ENCODE assay signal across 1 cellular context in the genomic region with DNA sequence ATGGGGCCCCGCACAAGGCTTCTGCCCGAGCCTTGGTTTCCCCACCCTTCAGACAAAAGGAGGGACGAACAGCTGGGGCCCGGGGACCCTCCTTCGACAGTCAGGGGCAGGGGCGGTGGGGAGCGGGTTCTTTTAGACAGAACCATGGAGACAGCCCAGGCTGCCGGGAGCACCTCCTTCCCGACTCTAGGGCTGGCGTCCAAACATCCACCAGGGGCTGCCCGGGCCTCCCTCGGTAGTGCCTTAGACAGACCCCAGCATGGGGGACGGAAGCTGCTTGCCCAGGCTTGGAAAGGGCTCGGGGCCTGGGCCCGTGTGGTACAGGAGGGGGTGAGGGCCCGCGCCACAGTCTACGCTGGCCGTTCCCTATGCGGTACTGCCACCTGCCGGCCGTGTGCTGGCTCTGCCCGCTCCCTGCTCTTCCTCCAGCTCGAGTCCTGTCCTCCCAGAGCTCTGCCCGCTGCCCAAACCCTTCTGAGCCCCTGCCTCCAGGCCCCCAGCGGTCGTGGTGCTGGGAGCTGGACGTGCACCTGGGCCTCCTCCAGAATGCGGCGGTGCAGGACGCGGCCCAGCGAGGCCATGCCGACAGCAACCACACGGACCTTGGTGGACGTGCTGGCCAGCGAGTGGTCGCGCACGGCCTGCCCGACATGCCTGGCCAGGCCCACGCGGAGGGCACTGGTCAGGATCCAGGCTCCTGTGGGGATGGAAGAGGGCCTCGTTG.
TF ChIP-seq lines count a peak whose summit lies in the region.

No MANE protein-coding gene starts in this region.

TF ChIP-seq in HepG2, 621 proteins besides CTCF, POLR2A, EP300 and RAD21 (continued from another document and continues in another):
- TF ChIP-seq ZBTB33 (CRISPR knock-in tag; IDR thresholded peaks at IDR 0.05) (peak; percentile 79), ZNF251 (CRISPR knock-in tag; IDR thresholded peaks at IDR 0.05) (no peak), SMAD1 (CRISPR knock-in tag; IDR thresholded peaks at IDR 0.05; ENCODE audit: borderline replicate concordance, low read depth) (no peak; the same call in 1 of the 2 replicates), ZNF550 (CRISPR knock-in tag; IDR thresholded peaks at IDR 0.05; ENCODE audit: borderline replicate concordance) (no peak), ZNF562 (CRISPR knock-in tag; IDR thresholded peaks at IDR 0.05; ENCODE audit: borderline replicate concordance) (no peak), ZNF780A (CRISPR knock-in tag; IDR thresholded peaks at IDR 0.05) (no peak), ISL2 (CRISPR knock-in tag; IDR thresholded peaks at IDR 0.05) (no peak), ZNF891 (CRISPR knock-in tag; IDR thresholded peaks at IDR 0.05) (peak; percentile 21; the same call in 1 of the 2 replicates), POLR2G (IDR thresholded peaks at IDR 0.05; ENCODE audit: low read depth, low read length) (no peak), ZUFSP (CRISPR knock-in tag; IDR thresholded peaks at IDR 0.05; ENCODE audit: borderline replicate concordance) (no peak), MTA1 (CRISPR knock-in tag; IDR thresholded peaks at IDR 0.05; ENCODE audit: borderline replicate concordance) (no peak), ZNF407 (CRISPR knock-in tag; IDR thresholded peaks at IDR 0.05; ENCODE audit: not compliant biosample characterization) (no peak), AGO2 (optimal IDR thresholded peaks at IDR 0.05; ENCODE audit: low read depth, low read length) (no peak), ZNF280D (CRISPR knock-in tag; IDR thresholded peaks at IDR 0.05) (no peak), ZNF121 (CRISPR knock-in tag; IDR thresholded peaks at IDR 0.05) (no peak), BORCS8-MEF2B (CRISPR knock-in tag; IDR thresholded peaks at IDR 0.05) (no peak), ZNF790 (CRISPR knock-in tag; IDR thresholded peaks at IDR 0.05; ENCODE audit: borderline replicate concordance) (no peak), ZXDC (CRISPR knock-in tag; IDR thresholded peaks at IDR 0.05) (no peak), RCOR2 (CRISPR knock-in tag; IDR thresholded peaks at IDR 0.05) (no peak), HHEX (CRISPR knock-in tag; IDR thresholded peaks at IDR 0.05) (no peak), ETV6 (CRISPR knock-in tag; conservative IDR thresholded peaks at IDR 0.05) (no peak), ZNF747 (CRISPR knock-in tag; IDR thresholded peaks at IDR 0.05; ENCODE audit: borderline replicate concordance) (no peak), PAX8 (CRISPR knock-in tag; IDR thresholded peaks at IDR 0.05; ENCODE audit: borderline replicate concordance) (no peak), ZNF263 (CRISPR knock-in tag; IDR thresholded peaks at IDR 0.05) (peak; percentile 88), ZNF138 (CRISPR knock-in tag; IDR thresholded peaks at IDR 0.05; ENCODE audit: low read depth) (no peak), ZNF264 (CRISPR knock-in tag; IDR thresholded peaks at IDR 0.05) (no peak), ZNF180 (CRISPR knock-in tag; IDR thresholded peaks at IDR 0.05; ENCODE audit: borderline replicate concordance, low read depth) (no peak), ZNF367 (CRISPR knock-in tag; IDR thresholded peaks at IDR 0.05; ENCODE audit: borderline replicate concordance) (peak; percentile 53; the same call in 1 of the 2 replicates)
- TF ChIP-seq, protein P1, sequence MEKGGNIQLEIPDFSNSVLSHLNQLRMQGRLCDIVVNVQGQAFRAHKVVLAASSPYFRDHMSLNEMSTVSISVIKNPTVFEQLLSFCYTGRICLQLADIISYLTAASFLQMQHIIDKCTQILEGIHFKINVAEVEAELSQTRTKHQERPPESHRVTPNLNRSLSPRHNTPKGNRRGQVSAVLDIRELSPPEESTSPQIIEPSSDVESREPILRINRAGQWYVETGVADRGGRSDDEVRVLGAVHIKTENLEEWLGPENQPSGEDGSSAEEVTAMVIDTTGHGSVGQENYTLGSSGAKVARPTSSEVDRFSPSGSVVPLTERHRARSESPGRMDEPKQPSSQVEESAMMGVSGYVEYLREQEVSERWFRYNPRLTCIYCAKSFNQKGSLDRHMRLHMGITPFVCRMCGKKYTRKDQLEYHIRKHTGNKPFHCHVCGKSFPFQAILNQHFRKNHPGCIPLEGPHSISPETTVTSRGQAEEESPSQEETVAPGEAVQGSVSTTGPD (CRISPR knock-in tag; IDR thresholded peaks at IDR 0.05), result no peak
- TF ChIP-seq, protein P2, sequence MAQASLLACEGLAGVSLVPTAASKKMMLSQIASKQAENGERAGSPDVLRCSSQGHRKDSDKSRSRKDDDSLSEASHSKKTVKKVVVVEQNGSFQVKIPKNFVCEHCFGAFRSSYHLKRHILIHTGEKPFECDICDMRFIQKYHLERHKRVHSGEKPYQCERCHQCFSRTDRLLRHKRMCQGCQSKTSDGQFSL (CRISPR knock-in tag; IDR thresholded peaks at IDR 0.05), result peak; percentile 61; the same call in 1 of the 2 replicates
- TF ChIP-seq, protein P3, sequence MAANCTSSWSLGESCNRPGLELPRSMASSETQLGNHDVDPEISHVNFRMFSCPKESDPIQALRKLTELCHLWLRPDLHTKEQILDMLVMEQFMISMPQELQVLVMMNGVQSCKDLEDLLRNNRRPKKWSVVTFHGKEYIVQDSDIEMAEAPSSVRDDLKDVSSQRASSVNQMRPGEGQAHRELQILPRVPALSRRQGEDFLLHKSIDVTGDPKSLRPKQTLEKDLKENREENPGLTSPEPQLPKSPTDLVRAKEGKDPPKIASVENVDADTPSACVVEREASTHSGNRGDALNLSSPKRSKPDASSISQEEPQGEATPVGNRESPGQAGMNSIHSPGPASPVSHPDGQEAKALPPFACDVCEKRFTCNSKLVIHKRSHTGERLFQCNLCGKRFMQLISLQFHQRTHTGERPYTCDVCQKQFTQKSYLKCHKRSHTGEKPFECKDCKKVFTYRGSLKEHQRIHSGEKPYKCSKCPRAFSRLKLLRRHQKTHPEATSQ (CRISPR knock-in tag; IDR thresholded peaks at IDR 0.05; ENCODE audit: borderline replicate concordance), result no peak
